21 cellular contexts compared by ENCODE assay signal in genomic region chr3:50580683-50581458, GRCh38. TPM values are rescaled to one million over a fixed set of nuclear protein-coding genes. Genes with fewer than 3 reads are reported as not detected.
A peak's percentile ranks its signal among the peaks of the same experiment; 100 is the strongest.
DNase-seq lines count a peak whose midpoint lies in the region; ATAC-seq and TF ChIP-seq lines count a peak whose summit lies in the region.
"Had no signal": no experiment of that assay in that cellular context is flagged by ENCODE, and none has a peak within 500 bp of the region (broad histone marks: within the 10 kb centered on the region; RNA-seq: fewer than 3 reads in every experiment).

No MANE protein-coding gene starts in this region.

- H3K27me3 ChIP-seq in right cardiac atrium (ENCODE audit: control insufficient read depth, insufficient read depth) (no peaks in the 10 kb centered on the region), right atrium auricular region (no peaks in the 10 kb centered on the region), upper lobe of left lung (no peaks in the 10 kb centered on the region)
- H3K27me3 ChIP-seq: neural progenitor cell, suprapubic skin had no signal

- H3K27ac ChIP-seq in right cardiac atrium (ENCODE audit: low read length) = peak overlapping the region; percentile 88
- H3K27ac ChIP-seq in right atrium auricular region = peak overlapping the region in 1 of 2 donors; percentile 82
- peak overlapping the region in 3 of 4 donors; percentile 26 to 93 (median 82) for H3K27ac ChIP-seq in upper lobe of left lung
- H3K27ac ChIP-seq: coronary artery, neural progenitor cell, suprapubic skin had no signal

- TF ChIP-seq EP300 in upper lobe of left lung (IDR thresholded peaks at IDR 0.05) = no peak

- H3K4me1 ChIP-seq in right cardiac atrium (ENCODE audit: control insufficient read depth, insufficient read depth, low read length) (peaks cover 33% of the 10 kb centered on the region), right atrium auricular region (peaks cover 0 to 37% of the 10 kb centered on the region in 2 donors), upper lobe of left lung (peaks cover 20 to 50% (median 37%) of the 10 kb centered on the region in 4 donors)
- H3K4me1 ChIP-seq: neural progenitor cell had no signal

- no peak for ATAC-seq in right cardiac atrium
- no peak for ATAC-seq in activated CD8-positive, alpha-beta T cell treated with anti-CD3 and anti-CD28 coated beads for 36 hours
- no peak for ATAC-seq in upper lobe of left lung (ENCODE audit: low FRiP score in 2 of 2)
- ATAC-seq: esophagus mucosa had no signal

- H3K9me3 ChIP-seq in right cardiac atrium (ENCODE audit: control insufficient read depth, low read length) (no peaks in the 10 kb centered on the region), right atrium auricular region (no peaks in the 10 kb centered on the region), upper lobe of left lung (no peaks in the 10 kb centered on the region)
- H3K9me3 ChIP-seq: suprapubic skin had no signal

- no peak overlapping the region for H3K4me3 Mint-ChIP-seq in activated CD8-positive, alpha-beta T cell treated with anti-CD3 and anti-CD28 coated beads for 36 hours
- H3K4me3 Mint-ChIP-seq: mesothelial cell of epicardium, neural progenitor cell had no signal

- CTCF ChIA-PET in activated CD8-positive, alpha-beta T cell treated with anti-CD3 and anti-CD28 coated beads for 36 hours (lab: Charles Lee) = interaction anchor here (1.5 kb wide), 1 partner anchor 32 kb away, joined by 7 read pairs; the partner anchor contains the start of gene CISH

- H3K36me3 Mint-ChIP-seq in activated CD8-positive, alpha-beta T cell treated with anti-CD3 and anti-CD28 coated beads for 36 hours (ENCODE audit: low read depth) = peaks cover 94% of the 10 kb centered on the region

- no peaks in the 10 kb centered on the region for H3K9me3 Mint-ChIP-seq in activated CD8-positive, alpha-beta T cell treated with anti-CD3 and anti-CD28 coated beads for 36 hours
- H3K9me3 Mint-ChIP-seq: mesothelial cell of epicardium, neural progenitor cell had no signal

- no peak overlapping the region for H3K4me3 ChIP-seq in right cardiac atrium (ENCODE audit: low read length)
- no peak overlapping the region for H3K4me3 ChIP-seq in right atrium auricular region
- H3K4me3 ChIP-seq in fibroblast of mammary gland (ENCODE audit: control insufficient read depth, low read depth, low read length) = no peak overlapping the region
- H3K4me3 ChIP-seq in upper lobe of left lung = no peak overlapping the region
- H3K4me3 ChIP-seq: coronary artery, neural progenitor cell, suprapubic skin had no signal

- DNase-seq in right cardiac atrium (peak in 1 of 3 donors; percentile 46), right atrium auricular region (ENCODE audit: low spot score) (no peak), fibroblast of mammary gland (ENCODE audit: low read depth) (no peak), upper lobe of left lung (no peak), AG08396 (ENCODE audit: low spot score) (no peak), NCI-H1694 (lab: John Stamatoyannopoulos, UW) (no peak)
- DNase-seq in activated CD8-positive, alpha-beta T cell treated with anti-CD3 and anti-CD28 coated beads for 36 hours = peak; percentile 11
- no peak for DNase-seq in NK-92 treated with Interleukin-12 subunit alpha and Interleukin-12 subunit beta, amount 100 ng/mL, for 24 hours (lab: John Stamatoyannopoulos, UW)
- DNase-seq: activated CD4-positive, alpha-beta T cell treated with anti-CD3 and anti-CD28 coated beads, Interleukin-2, amount 50 U/mL, for 1 hour; activated effector memory CD4-positive, alpha-beta T cell treated with Interleukin-2 at 50 U/mL for 16 hours; DMS153; NCI-H187; NCI-H446; retina; SHP77; T-helper 9 cell had no signal

- H3K27ac Mint-ChIP-seq in activated CD8-positive, alpha-beta T cell treated with anti-CD3 and anti-CD28 coated beads for 36 hours = peak overlapping the region; percentile 64
- H3K27ac Mint-ChIP-seq: mesothelial cell of epicardium, neural progenitor cell had no signal

- TF ChIP-seq CTCF in right atrium auricular region (IDR thresholded peaks at IDR 0.05) (peak in 1 of 2 donors; percentile 15), fibroblast of mammary gland (conservative IDR thresholded peaks at IDR 0.05; ENCODE audit: control insufficient read depth, insufficient read depth, low read depth, low read length) (peak; percentile 6), upper lobe of left lung (IDR thresholded peaks at IDR 0.05) (peak in 1 of 6 experiments; percentile 8)
- no peak for TF ChIP-seq CTCF in activated CD8-positive, alpha-beta T cell treated with anti-CD3 and anti-CD28 coated beads for 36 hours (IDR thresholded peaks at IDR 0.05)

- H3K36me3 ChIP-seq in right atrium auricular region (no peaks in the 10 kb centered on the region), upper lobe of left lung (peaks cover 0 to 57% (median 22%) of the 10 kb centered on the region in 4 donors)
- H3K36me3 ChIP-seq: neural progenitor cell had no signal

- POLR2A ChIA-PET in activated CD8-positive, alpha-beta T cell treated with anti-CD3 and anti-CD28 coated beads for 36 hours (lab: Charles Lee) = interaction anchor here (3.9 to 18.9 kb wide), 3 partner anchors 9 to 28 kb away, joined by 61 to 2276 read pairs (median 853); partner anchors contain the start of genes C3orf18, CISH, HEMK1 and MAPKAPK3

- no peak for TF ChIP-seq POLR2A in upper lobe of left lung (IDR thresholded peaks at IDR 0.05)

- WGBS in right cardiac atrium = 59% methylated on average over 9 of the region's 9 CpGs
- WGBS in upper lobe of left lung, 2 donors = 80 to 81% methylated on average over 9 of the region's 9 CpGs

- peaks cover 69% of the 10 kb centered on the region for H3K4me1 Mint-ChIP-seq in activated CD8-positive, alpha-beta T cell treated with anti-CD3 and anti-CD28 coated beads for 36 hours (ENCODE audit: low read depth)
- H3K4me1 Mint-ChIP-seq: mesothelial cell of epicardium, neural progenitor cell had no signal

- intact Hi-C loops in right cardiac atrium (cut with DNase I) = no loop called here
- intact Hi-C loops in activated CD8-positive, alpha-beta T cell treated with anti-CD3 and anti-CD28 coated beads for 36 hours (cut with micrococcal nuclease) = no loop called here

- no peaks in the 10 kb centered on the region for H3K27me3 Mint-ChIP-seq in activated CD8-positive, alpha-beta T cell treated with anti-CD3 and anti-CD28 coated beads for 36 hours

RNA-seq across cellular contexts. Expression of gene HEMK1, which starts 11.5 kb away (rescaled TPM):
- 10 to 100 TPM; 14.0 to 18.3 (median 15.8) TPM for total RNA-seq in right cardiac atrium
- polyA plus RNA-seq in right cardiac atrium = 16.6 TPM
- 1 to 10 TPM; 7.2 to 9.6 TPM for total RNA-seq in right atrium auricular region
- total RNA-seq in activated CD8-positive, alpha-beta T cell treated with anti-CD3 and anti-CD28 coated beads for 36 hours = 100 to 1,000 TPM in 1 of 2 experiments, 10 to 100 TPM in 1; 97.1 to 101 TPM
- 10 to 100 TPM in 3 of 6 donors, 1 to 10 TPM in 3; 5.0 to 25.3 (median 9.6) TPM for total RNA-seq in upper lobe of left lung

RNA-seq across cellular contexts. Expression of gene C3orf18, which starts 13.3 kb away (rescaled TPM):
- total RNA-seq in right cardiac atrium = 10 to 100 TPM; 27.2 to 44.2 (median 40.6) TPM
- 29.5 TPM for polyA plus RNA-seq in right cardiac atrium
- 10 to 100 TPM; 25.6 to 34.8 TPM for total RNA-seq in right atrium auricular region
- 10 to 100 TPM; 37.9 to 41.3 TPM for total RNA-seq in activated CD8-positive, alpha-beta T cell treated with anti-CD3 and anti-CD28 coated beads for 36 hours
- 1 to 10 TPM; 4.7 to 7.5 (median 5.7) TPM for total RNA-seq in upper lobe of left lung

RNA-seq across cellular contexts. Expression of gene CISH, which starts 30.7 kb away (rescaled TPM):
- total RNA-seq in right cardiac atrium = 10 to 100 TPM in 3 of 4 donors, 1 to 10 TPM in 1; 9.1 to 27.8 (median 11.2) TPM
- 8.0 TPM for polyA plus RNA-seq in right cardiac atrium
- 1 to 10 TPM; 4.7 to 9.9 TPM for total RNA-seq in right atrium auricular region
- 100 to 1,000 TPM; 307 to 308 TPM for total RNA-seq in activated CD8-positive, alpha-beta T cell treated with anti-CD3 and anti-CD28 coated beads for 36 hours
- 10 to 100 TPM; 35.8 to 66.9 (median 43.1) TPM for total RNA-seq in upper lobe of left lung

RNA-seq across cellular contexts. Expression of gene MAPKAPK3, which starts 36.1 kb away (rescaled TPM):
- total RNA-seq in right cardiac atrium (100 to 1,000 TPM; 167 to 260 (median 225) TPM), right atrium auricular region (100 to 1,000 TPM; 148 to 187 TPM), upper lobe of left lung (100 to 1,000 TPM in 1 of 6 donors, 10 to 100 TPM in 5; 30.2 to 102 (median 70.1) TPM)
- polyA plus RNA-seq in right cardiac atrium = 181 TPM
- total RNA-seq in activated CD8-positive, alpha-beta T cell treated with anti-CD3 and anti-CD28 coated beads for 36 hours = 100 to 1,000 TPM; 204 to 205 TPM

Comparison
In these comparisons a context has a peak if more than half of its experiments do, and no peak if none do; other contexts are left out.
1. RNA of gene CISH, which starts 30.7 kb away (total RNA-seq): 307 to 308 TPM in activated CD8-positive, alpha-beta T cell treated with anti-CD3 and anti-CD28 coated beads for 36 hours; 35.8 to 66.9 TPM in upper lobe of left lung, 9.1 to 27.8 TPM in right cardiac atrium and 4.7 to 9.9 TPM in right atrium auricular region; every median in the first group is over 4 times any median in the second.